In the genomic region with DNA sequence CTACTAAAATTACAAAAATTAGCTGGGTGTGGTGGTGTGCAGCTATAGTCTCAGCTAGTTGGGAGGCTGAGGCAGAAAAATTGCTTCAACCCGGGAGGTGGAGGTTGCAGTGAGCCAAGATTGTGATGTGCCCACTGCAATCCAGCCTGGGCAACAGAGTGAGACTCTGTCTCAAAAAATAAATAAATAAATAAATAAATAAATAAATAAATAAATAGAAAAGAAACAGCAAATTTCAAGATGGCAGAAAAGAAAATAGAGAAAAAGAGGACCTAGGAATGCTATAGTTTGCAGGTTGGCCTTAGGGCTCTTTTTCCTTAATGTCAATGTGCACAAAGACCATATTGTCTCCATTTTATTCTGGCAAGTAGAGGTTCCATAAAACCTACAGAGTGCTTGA, we compare ENCODE assay signal across 19 cellular contexts. TPM values are rescaled to one million over a fixed set of nuclear protein-coding genes. Genes with fewer than 3 reads are reported as not detected.
DNase-seq lines count a peak whose midpoint lies in the region; ATAC-seq, FAIRE-seq and TF ChIP-seq lines count a peak whose summit lies in the region.
"Had no signal": no experiment of that assay in that cellular context is flagged by ENCODE, and none has a peak within 500 bp of the region (broad histone marks: within the 10 kb centered on the region; RNA-seq: fewer than 3 reads in every experiment).

No MANE protein-coding gene starts in this region.

- POLR2A ChIA-PET in A549 (lab: Yijun Ruan, JAX) (no interaction called here), HEK293 (lab: Yijun Ruan, JAX) (no interaction called here)

- FAIRE-seq in A549 (lab: Jason Lieb, UNC): no peak
- FAIRE-seq: G401.6, GM12891 had no signal

- H3K27ac ChIP-seq in A549 (no peak overlapping the region), HEK293 (ENCODE audit: extremely low read depth, low read depth, low read length) (no peak overlapping the region)
- H3K27ac ChIP-seq: BLaER1 had no signal

- H3K9me3 ChIP-seq in A549: no peaks in the 10 kb centered on the region
- H3K9me3 ChIP-seq in HEK293 (ENCODE audit: control insufficient read depth, insufficient read depth, low read depth, low read length): no peaks in the 10 kb centered on the region
- H3K9me3 ChIP-seq: BE2C had no signal

- no peak for ATAC-seq in A549

- DNase-seq in A549 (ENCODE audit: low read depth in 1 of 2, low spot score in 1 of 2) (no peak), foreskin melanocyte (peak; percentile 3), AML-193 (lab: John Stamatoyannopoulos, UW) (no peak), RPMI8226 (no peak)
- DNase-seq: 8988T; BE2C; C1 segment of cervical spinal cord; CD4-positive, alpha-beta memory T cell; CD4-positive, CD25-positive, alpha-beta regulatory T cell; CD8-positive, alpha-beta memory T cell; COR-L47; DMS 273 treated with DMSO at 0.1 percent for 48 hours; DMS79 treated with DMSO at 0.1 percent for 48 hours; GF-D8 had no signal

- H3K36me3 ChIP-seq in HEK293 (ENCODE audit: control insufficient read depth in 2 of 2, insufficient read depth in 1 of 2, low read length in 2 of 2): no peaks in the 10 kb centered on the region
- H3K36me3 ChIP-seq: BE2C, BLaER1 had no signal

- no peak overlapping the region for H3K4me2 ChIP-seq in A549
- H3K4me2 ChIP-seq: BLaER1 had no signal

- 80% methylated on average over 1 of the region's 1 CpG for WGBS in A549 (ENCODE audit: missing lambda C conversion rate)

- CTCF ChIA-PET in A549 (lab: Yijun Ruan, JAX): interaction anchor here (0.6 kb wide), 1 partner anchor 17 kb away, joined by 3 read pairs; no protein-coding TSS in a partner anchor
- CTCF ChIA-PET in HEK293 (lab: Yijun Ruan, JAX): interaction anchor here (0.6 kb wide), 1 partner anchor 16 kb away, joined by 4 read pairs; no protein-coding TSS in a partner anchor

- no peak overlapping the region for H3K4me3 ChIP-seq in A549
- H3K4me3 ChIP-seq in HEK293 (ENCODE audit: low read depth, low read length): no peak overlapping the region
- H3K4me3 ChIP-seq: BLaER1 had no signal

- H3K4me1 ChIP-seq in A549 (no peaks in the 10 kb centered on the region), HEK293 (ENCODE audit: control insufficient read depth, insufficient read depth, low read length) (no peaks in the 10 kb centered on the region)
- H3K4me1 ChIP-seq: BE2C had no signal

- TF ChIP-seq CTCF in A549 (IDR thresholded peaks at IDR 0.05): no peak
- TF ChIP-seq CTCF in HEK293 (tag by site-specific recombination; IDR thresholded peaks at IDR 0.05): no peak

- no peak for TF ChIP-seq EP300 in A549 (IDR thresholded peaks at IDR 0.05)

- no peak for TF ChIP-seq RAD21 in A549 (conservative IDR thresholded peaks at IDR 0.05 in 1 of 2, IDR thresholded peaks at IDR 0.05 in 1 of 2)

- no peak for TF ChIP-seq POLR2A in A549 (IDR thresholded peaks at IDR 0.05; ENCODE audit: low read length)

TF ChIP-seq in A549, 52 proteins besides CTCF, POLR2A, EP300 and RAD21:
- TF ChIP-seq ZSCAN20 (CRISPR knock-in tag; IDR thresholded peaks at IDR 0.05): no peak
- TF ChIP-seq ZC3H11A (IDR thresholded peaks at IDR 0.05): peak; percentile 37; the same call in 1 of the 2 replicates

TF ChIP-seq in HEK293, 187 proteins besides CTCF, POLR2A, EP300 and RAD21 (continues in another document):
- TF ChIP-seq, protein P1, sequence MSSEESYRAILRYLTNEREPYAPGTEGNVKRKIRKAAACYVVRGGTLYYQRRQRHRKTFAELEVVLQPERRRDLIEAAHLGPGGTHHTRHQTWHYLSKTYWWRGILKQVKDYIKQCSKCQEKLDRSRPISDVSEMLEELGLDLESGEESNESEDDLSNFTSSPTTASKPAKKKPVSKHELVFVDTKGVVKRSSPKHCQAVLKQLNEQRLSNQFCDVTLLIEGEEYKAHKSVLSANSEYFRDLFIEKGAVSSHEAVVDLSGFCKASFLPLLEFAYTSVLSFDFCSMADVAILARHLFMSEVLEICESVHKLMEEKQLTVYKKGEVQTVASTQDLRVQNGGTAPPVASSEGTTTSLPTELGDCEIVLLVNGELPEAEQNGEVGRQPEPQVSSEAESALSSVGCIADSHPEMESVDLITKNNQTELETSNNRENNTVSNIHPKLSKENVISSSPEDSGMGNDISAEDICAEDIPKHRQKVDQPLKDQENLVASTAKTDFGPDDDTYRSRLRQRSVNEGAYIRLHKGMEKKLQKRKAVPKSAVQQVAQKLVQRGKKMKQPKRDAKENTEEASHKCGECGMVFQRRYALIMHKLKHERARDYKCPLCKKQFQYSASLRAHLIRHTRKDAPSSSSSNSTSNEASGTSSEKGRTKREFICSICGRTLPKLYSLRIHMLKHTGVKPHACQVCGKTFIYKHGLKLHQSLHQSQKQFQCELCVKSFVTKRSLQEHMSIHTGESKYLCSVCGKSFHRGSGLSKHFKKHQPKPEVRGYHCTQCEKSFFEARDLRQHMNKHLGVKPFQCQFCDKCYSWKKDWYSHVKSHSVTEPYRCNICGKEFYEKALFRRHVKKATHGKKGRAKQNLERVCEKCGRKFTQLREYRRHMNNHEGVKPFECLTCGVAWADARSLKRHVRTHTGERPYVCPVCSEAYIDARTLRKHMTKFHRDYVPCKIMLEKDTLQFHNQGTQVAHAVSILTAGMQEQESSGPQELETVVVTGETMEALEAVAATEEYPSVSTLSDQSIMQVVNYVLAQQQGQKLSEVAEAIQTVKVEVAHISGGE (tag by site-specific recombination; conservative IDR thresholded peaks at IDR 0.05; ENCODE audit: low read depth): peak; percentile 67
- no peak for TF ChIP-seq ZNF621 (tag by site-specific recombination; IDR thresholded peaks at IDR 0.05)
- no peak for TF ChIP-seq ZNF530 (tag by site-specific recombination; IDR thresholded peaks at IDR 0.05; ENCODE audit: low read depth)
- TF ChIP-seq ZNF416 (tag by site-specific recombination; IDR thresholded peaks at IDR 0.05): no peak
- no peak for TF ChIP-seq ZNF423 (tag by site-specific recombination; IDR thresholded peaks at IDR 0.05)
- no peak for TF ChIP-seq ZNF37A (tag by site-specific recombination; IDR thresholded peaks at IDR 0.05)
- TF ChIP-seq REST (tag by site-specific recombination; IDR thresholded peaks at IDR 0.05): 0 out of 2 replicates have a peak, but pooled peaks have one; percentile 25
- no peak for TF ChIP-seq SALL2 (tag by site-specific recombination; IDR thresholded peaks at IDR 0.05; ENCODE audit: borderline replicate concordance)
- TF ChIP-seq ZNF610 (tag by site-specific recombination; IDR thresholded peaks at IDR 0.05; ENCODE audit: borderline replicate concordance): no peak
- no peak for TF ChIP-seq KLF10 (tag by site-specific recombination; IDR thresholded peaks at IDR 0.05)
- TF ChIP-seq ZNF121 (tag by site-specific recombination; IDR thresholded peaks at IDR 0.05): no peak
- no peak for TF ChIP-seq EGR2 (tag by site-specific recombination; IDR thresholded peaks at IDR 0.05; ENCODE audit: low read depth)
- TF ChIP-seq MZF1 (tag by site-specific recombination; IDR thresholded peaks at IDR 0.05; ENCODE audit: borderline replicate concordance): no peak
- TF ChIP-seq ZBTB21 (tag by site-specific recombination; IDR thresholded peaks at IDR 0.05): no peak
- 0 out of 2 replicates have a peak, but pooled peaks have one; percentile 30 for TF ChIP-seq ZNF558 (tag by site-specific recombination; IDR thresholded peaks at IDR 0.05)
- TF ChIP-seq ZFP37 (tag by site-specific recombination; IDR thresholded peaks at IDR 0.05): no peak
- no peak for TF ChIP-seq ZNF19 (tag by site-specific recombination; IDR thresholded peaks at IDR 0.05; ENCODE audit: low read depth)
- TF ChIP-seq ZNF239 (tag by site-specific recombination; IDR thresholded peaks at IDR 0.05): no peak

RNA-seq across cellular contexts. Expression of gene IQCF6, which starts 28.2 kb away (rescaled TPM):
- polyA plus RNA-seq in A549 (2011; rRNA removed): not detected in 2 replicates
- polyA plus RNA-seq in A549 (2012; cell fraction: cytosol; rRNA removed): not detected in 2 replicates
- polyA plus RNA-seq in A549 (2012; cell fraction: nucleus; rRNA removed): not detected in 2 replicates
- polyA plus RNA-seq in A549 (2017; fragmentation: RNase III; extraction: RNeasy Plus Mini Kit Qiagen cat#74134 plus additional on column Dnase treatment): not detected in 3 replicates
- not detected in 2 replicates for polyA minus RNA-seq in A549 (2011; rRNA and poly(A)+ RNA removed)
- polyA plus RNA-seq: CD14-positive monocyte; CD4-positive, alpha-beta memory T cell; CD4-positive, CD25-positive, alpha-beta regulatory T cell; CD8-positive, alpha-beta memory T cell had no signal

RNA-seq across cellular contexts. Expression of gene GRM2, which starts 44.0 kb away (rescaled TPM):
- polyA plus RNA-seq in A549 (2011; rRNA removed) (not detected in 2 replicates), A549 (2017; fragmentation: RNase III; extraction: RNeasy Plus Mini Kit Qiagen cat#74134 plus additional on column Dnase treatment) (0.01 to 0.03 TPM (median 0.03 TPM) in 3 replicates)
- 0.05 TPM in 2 replicates for polyA plus RNA-seq in A549 (2012; cell fraction: cytosol; rRNA removed)
- polyA plus RNA-seq in A549 (2012; cell fraction: nucleus; rRNA removed): 1.1 and 1.3 TPM in 2 replicates
- 0.04 and 0.19 TPM in 2 replicates for polyA minus RNA-seq in A549 (2011; rRNA and poly(A)+ RNA removed)
- polyA plus RNA-seq: CD14-positive monocyte had no signal

Comparison
In these comparisons a context has a peak if more than half of its experiments do, and no peak if none do; other contexts are left out.
1. Of the 5 proteins assayed by ChIP-seq in both HEK293 and A549: peak only in HEK293: REST; only in A549: none; in both: none; in neither: 4.